In genomic region chr2:241970711-241971110, GRCh38 we compare ENCODE assay signal across 18 cellular contexts.
DNase-seq lines count a peak whose midpoint lies in the region; ATAC-seq lines count a peak whose summit lies in the region.
"Had no signal": no experiment of that assay in that cellular context is flagged by ENCODE, and none has a peak within 500 bp of the region (broad histone marks: within the 10 kb centered on the region; RNA-seq: fewer than 3 reads in every experiment).

No MANE protein-coding gene starts in this region.

- H3K4me1 Mint-ChIP-seq in IgD-negative memory B cell: peaks cover 13 to 32% (median 24%) of the 10 kb centered on the region in 3 donors
- H3K4me1 Mint-ChIP-seq in activated T-helper 1 cell treated with anti-CD3 and anti-CD28 coated beads, Interleukin-12 subunit alpha, Interleukin-12 subunit beta, Interleukin-2, Interleukin-4 antibody, amounts not matched to agents 30 ng/mL and 10 ng/mL and 1 ng/mL, durations not matched to agents 14 hours and 24 hours and 36 hours (ENCODE audit: low read depth): peaks cover 14% of the 10 kb centered on the region

- H3K27me3 Mint-ChIP-seq in IgD-negative memory B cell: no peaks in the 10 kb centered on the region
- H3K27me3 Mint-ChIP-seq in activated T-helper 1 cell treated with anti-CD3 and anti-CD28 coated beads, Interleukin-12 subunit alpha, Interleukin-12 subunit beta, Interleukin-2, Interleukin-4 antibody, amounts not matched to agents 30 ng/mL and 10 ng/mL and 1 ng/mL, durations not matched to agents 14 hours and 24 hours and 36 hours (ENCODE audit: insufficient read depth): no peaks in the 10 kb centered on the region
- H3K27me3 Mint-ChIP-seq: B cell had no signal

- H3K36me3 Mint-ChIP-seq in IgD-negative memory B cell: peaks cover 12% of the 10 kb centered on the region
- H3K36me3 Mint-ChIP-seq in activated T-helper 1 cell treated with anti-CD3 and anti-CD28 coated beads, Interleukin-12 subunit alpha, Interleukin-12 subunit beta, Interleukin-2, Interleukin-4 antibody, amounts not matched to agents 30 ng/mL and 10 ng/mL and 1 ng/mL, durations not matched to agents 14 hours and 24 hours and 36 hours (ENCODE audit: low read depth): no peaks in the 10 kb centered on the region

- DNase-seq in activated effector memory CD4-positive, alpha-beta T cell treated with anti-CD3 and anti-CD28 coated beads, Interleukin-2, amount 50 U/mL, for 16 hours: peak; percentile 2
- no peak for DNase-seq in activated effector memory CD4-positive, alpha-beta T cell treated with Interleukin-2 at 50 U/mL for 16 hours
- no peak for DNase-seq in activated T-helper 1 cell treated with anti-CD3 and anti-CD28 coated beads, Interleukin-12 subunit alpha, Interleukin-12 subunit beta, Interleukin-2, Interleukin-4 antibody, amounts not matched to agents 30 ng/mL and 10 ng/mL and 1 ng/mL, durations not matched to agents 14 hours and 24 hours and 36 hours (ENCODE audit: low spot score)
- peak; percentile 9 for DNase-seq in sciatic nerve (ENCODE audit: low spot score)
- DNase-seq in activated CD4-positive, alpha-beta T cell treated with anti-CD3 and anti-CD28 coated beads for 1 hour: no peak
- no peak for DNase-seq in Ammon's horn (ENCODE audit: low spot score)
- DNase-seq: 8988T; ACHN; C1 segment of cervical spinal cord; CD8-positive, alpha-beta T cell; COR-L47; DMS153; DMS79 treated with DMSO at 0.1 percent for 48 hours; EL; HFFc6 had no signal

- H3K27ac Mint-ChIP-seq in IgD-negative memory B cell: peak overlapping the region in 2 of 3 donors; percentile 37 to 90
- H3K27ac Mint-ChIP-seq in activated T-helper 1 cell treated with anti-CD3 and anti-CD28 coated beads, Interleukin-12 subunit alpha, Interleukin-12 subunit beta, Interleukin-2, Interleukin-4 antibody, amounts not matched to agents 30 ng/mL and 10 ng/mL and 1 ng/mL, durations not matched to agents 14 hours and 24 hours and 36 hours: peak overlapping the region; percentile 14
- H3K27ac Mint-ChIP-seq: B cell; CD8-positive, alpha-beta T cell; HFFc6 had no signal

- peaks cover 0 to 3% (median 0%) of the 10 kb centered on the region in 3 donors for H3K9me3 Mint-ChIP-seq in IgD-negative memory B cell
- H3K9me3 Mint-ChIP-seq in activated T-helper 1 cell treated with anti-CD3 and anti-CD28 coated beads, Interleukin-12 subunit alpha, Interleukin-12 subunit beta, Interleukin-2, Interleukin-4 antibody, amounts not matched to agents 30 ng/mL and 10 ng/mL and 1 ng/mL, durations not matched to agents 14 hours and 24 hours and 36 hours: peaks cover 4% of the 10 kb centered on the region
- H3K9me3 Mint-ChIP-seq: CD8-positive, alpha-beta T cell; HFFc6 had no signal

- intact Hi-C loops in activated T-helper 1 cell treated with anti-CD3 and anti-CD28 coated beads, Interleukin-12 subunit alpha, Interleukin-12 subunit beta, Interleukin-2, Interleukin-4 antibody, amounts not matched to agents 30 ng/mL and 10 ng/mL and 1 ng/mL, durations not matched to agents 14 hours and 24 hours and 36 hours (cut with micrococcal nuclease): no loop called here
- intact Hi-C loops in sciatic nerve (cut with DNase I): no loop called here

- no peak for ATAC-seq in sciatic nerve
- no peak for ATAC-seq in GM18909 (IDR thresholded peaks at IDR 0.05; ENCODE audit: poor library complexity, unreplicated experiment)
- ATAC-seq: CD8-positive, alpha-beta T cell had no signal

- no peak overlapping the region for H3K4me3 Mint-ChIP-seq in IgD-negative memory B cell
- no peak overlapping the region for H3K4me3 Mint-ChIP-seq in activated T-helper 1 cell treated with anti-CD3 and anti-CD28 coated beads, Interleukin-12 subunit alpha, Interleukin-12 subunit beta, Interleukin-2, Interleukin-4 antibody, amounts not matched to agents 30 ng/mL and 10 ng/mL and 1 ng/mL, durations not matched to agents 14 hours and 24 hours and 36 hours
- H3K4me3 Mint-ChIP-seq: B cell; CD8-positive, alpha-beta T cell; HFFc6 had no signal

Comparison
In these comparisons a context has a peak if more than half of its experiments do, and no peak if none do; other contexts are left out.
1. DNase-seq: peak in activated effector memory CD4-positive, alpha-beta T cell treated with anti-CD3 and anti-CD28 coated beads, Interleukin-2, amount 50 U/mL, for 16 hours (single experiment) and sciatic nerve (single experiment); none in activated effector memory CD4-positive, alpha-beta T cell treated with Interleukin-2 at 50 U/mL for 16 hours (single experiment), activated T-helper 1 cell treated with anti-CD3 and anti-CD28 coated beads, Interleukin-12 subunit alpha, Interleukin-12 subunit beta, Interleukin-2, Interleukin-4 antibody, amounts not matched to agents 30 ng/mL and 10 ng/mL and 1 ng/mL, durations not matched to agents 14 hours and 24 hours and 36 hours (single experiment), activated CD4-positive, alpha-beta T cell treated with anti-CD3 and anti-CD28 coated beads for 1 hour (single experiment) and Ammon's horn (single experiment).